8 cellular contexts compared by ENCODE assay signal in the genomic region with DNA sequence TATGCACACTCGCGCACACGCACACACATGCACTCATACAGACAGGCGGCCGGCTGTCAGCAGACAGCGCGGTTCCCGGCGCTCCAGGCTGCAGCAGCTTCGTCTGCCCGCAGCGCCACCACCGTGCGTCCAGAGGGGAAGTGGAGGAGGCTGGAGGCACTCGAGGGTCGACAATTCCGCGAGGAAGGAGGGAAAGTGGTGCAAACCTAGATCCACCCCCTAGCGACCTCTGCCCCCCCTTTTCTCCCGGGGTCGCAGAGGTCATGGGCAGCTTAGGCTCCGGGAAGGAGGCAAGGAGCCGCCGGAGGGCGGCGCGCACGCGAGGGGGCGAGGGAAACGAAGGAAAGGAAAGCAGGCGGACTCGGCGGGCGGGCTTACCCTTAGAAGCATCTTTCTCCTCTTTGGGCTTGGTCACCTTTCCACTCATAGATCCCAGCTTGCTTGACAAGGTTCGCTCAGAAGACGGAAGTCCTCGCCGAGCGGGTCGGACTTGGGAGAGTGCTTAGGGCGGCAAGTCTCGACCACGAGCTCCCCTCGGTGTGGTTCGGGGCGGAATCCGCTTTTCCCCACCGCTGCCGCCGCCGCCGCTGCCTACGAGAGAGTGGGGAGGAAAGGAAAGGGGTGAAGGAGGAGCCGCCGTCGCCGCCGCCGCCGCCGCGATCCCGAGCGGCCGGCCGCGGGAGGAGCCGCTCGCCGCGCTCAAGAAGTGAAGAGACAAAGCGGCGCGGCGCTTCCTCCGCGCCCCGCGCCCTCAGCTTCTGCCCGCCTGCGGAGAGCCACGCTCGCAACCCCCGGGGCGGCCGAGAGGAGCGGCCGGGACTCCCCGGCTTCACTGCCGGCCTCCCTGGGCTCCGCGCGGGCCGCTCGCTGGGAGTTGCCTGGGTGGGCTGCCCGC.
A peak's percentile ranks its signal among the peaks of the same experiment; 100 is the strongest.
DNase-seq lines count a peak whose midpoint lies in the region; ATAC-seq, FAIRE-seq and TF ChIP-seq lines count a peak whose summit lies in the region.

No MANE protein-coding gene starts in this region.

- H2AFZ ChIP-seq in GM12878 (ENCODE audit: control insufficient read depth, low read depth, low read length), result no peak overlapping the region
- no peak overlapping the region for H2AFZ ChIP-seq in HepG2 (ENCODE audit: low read length)

- no peaks in the 10 kb centered on the region for H3K79me2 ChIP-seq in GM12878 (ENCODE audit: control insufficient read depth, insufficient read depth, low read length)
- H3K79me2 ChIP-seq in HepG2 (ENCODE audit: insufficient read depth, low read length), result no peaks in the 10 kb centered on the region

- TF ChIP-seq EP300 in GM12878 (IDR thresholded peaks at IDR 0.05; ENCODE audit: borderline replicate concordance in 1 of 2, control insufficient read depth in 1 of 2, low read depth in 2 of 2, low read length in 2 of 2) (no peak), HepG2 (IDR thresholded peaks at IDR 0.05; ENCODE audit: low read depth in 2 of 2, low read length in 2 of 2) (no peak), HepG2 (CRISPR knock-in tag; IDR thresholded peaks at IDR 0.05; ENCODE audit: borderline replicate concordance) (no peak)

- TF ChIP-seq POLR2A in GM12878 (IDR thresholded peaks at IDR 0.05; ENCODE audit: low read depth, low read length), result no peak
- no peak for TF ChIP-seq POLR2A in HepG2 (IDR thresholded peaks at IDR 0.05; ENCODE audit: insufficient read depth in 1 of 2, low read depth in 2 of 2, low read length in 2 of 2)

- POLR2A ChIA-PET in GM12878 (lab: Charles Lee) (no interaction called here), HepG2 (lab: Yijun Ruan, JAX) (no interaction called here)

- H3K4me3 ChIP-seq in GM12878, result peak overlapping the region; percentile 27; the same call in 1 of the 2 replicates
- H3K4me3 ChIP-seq in HepG2 (replicated peaks in 1 of 3; ENCODE audit: insufficient read depth in 1 of 3, low read depth in 2 of 3, low read length in 3 of 3), result peak overlapping the region in 1 of 3 experiments; percentile 33; a peak in 1 of 6 replicates
- peak overlapping the region; percentile 18 for H3K4me3 ChIP-seq in thymus (ENCODE audit: low read length)

- FAIRE-seq in GM12878 (lab: Jason Lieb, UNC), result no peak
- no peak for FAIRE-seq in HepG2 (lab: Jason Lieb, UNC)

- no peak for TF ChIP-seq CTCF in GM12878 (IDR thresholded peaks at IDR 0.05 in 2 of 3, conservative IDR thresholded peaks at IDR 0.05 in 1 of 3; ENCODE audit: control insufficient read depth in 2 of 3, extremely low read depth in 1 of 3, insufficient read depth in 1 of 3, low read depth in 3 of 3, low read length in 3 of 3)
- no peak for TF ChIP-seq CTCF in HepG2 (CRISPR knock-in tag; IDR thresholded peaks at IDR 0.05)

- no peaks in the 10 kb centered on the region for H3K9me3 Mint-ChIP-seq in activated T-cell treated with anti-CD3 and anti-CD28 coated beads, Interleukin-2, amount 50 U/mL, for 4 hours

- ATAC-seq in activated T-cell treated with anti-CD3 and anti-CD28 coated beads, Interleukin-2, amount 50 U/mL, for 4 hours, result peak; percentile 14 to 25
- peak; percentile 30; the same call in 1 of the 3 replicates for ATAC-seq in GM12878
- peak; percentile 64 for ATAC-seq in HepG2
- no peak for ATAC-seq in GM18909 (IDR thresholded peaks at IDR 0.05; ENCODE audit: poor library complexity, unreplicated experiment)

- peaks cover 26% of the 10 kb centered on the region for H3K27me3 Mint-ChIP-seq in activated T-cell treated with anti-CD3 and anti-CD28 coated beads, Interleukin-2, amount 50 U/mL, for 4 hours (ENCODE audit: low read depth)

- H3K27ac ChIP-seq in GM12878 (ENCODE audit: control insufficient read depth, insufficient read depth) (no peak overlapping the region), HepG2 (ENCODE audit: extremely low read length, insufficient read depth, low read length) (no peak overlapping the region), thymus (ENCODE audit: low read depth) (no peak overlapping the region)

- WGBS in GM12878 (ENCODE audit: insufficient coverage, insufficient replicate concordance, low lambda C conversion rate, missing lambda C conversion rate), result 49% methylated on average over 67 of the region's 97 CpGs
- 20% methylated on average over 15 of the region's 97 CpGs for WGBS in HepG2 (ENCODE audit: low lambda C conversion rate)
- WGBS in thymus, result under 1% methylated on average over 94 of the region's 97 CpGs

- no peaks in the 10 kb centered on the region for H3K4me1 Mint-ChIP-seq in activated T-cell treated with anti-CD3 and anti-CD28 coated beads, Interleukin-2, amount 50 U/mL, for 4 hours (ENCODE audit: low read depth)

- H3K27me3 ChIP-seq in GM12878 (replicated peaks in 1 of 2; ENCODE audit: control insufficient read depth in 2 of 2, insufficient read depth in 2 of 2, low read length in 1 of 2), result peaks cover 0 to 6% of the 10 kb centered on the region in 2 experiments; a peak in 1 of 4 replicates
- H3K27me3 ChIP-seq in HepG2 (ENCODE audit: control insufficient read depth in 1 of 2, insufficient read depth in 2 of 2, low read length in 2 of 2), result no peaks in the 10 kb centered on the region; a peak in 1 of 5 replicates
- H3K27me3 ChIP-seq in thymus (ENCODE audit: control insufficient read depth, insufficient read depth), result peaks cover 8% of the 10 kb centered on the region

- peaks cover 1% of the 10 kb centered on the region; the same call in 1 of the 3 replicates for H3K9me3 ChIP-seq in GM12878 (replicated peaks; ENCODE audit: control insufficient read depth, insufficient read depth, low read length)
- H3K9me3 ChIP-seq in HepG2 (ENCODE audit: low read length), result no peaks in the 10 kb centered on the region
- H3K9me3 ChIP-seq in thymus (ENCODE audit: control insufficient read depth), result no peaks in the 10 kb centered on the region

- H4K20me1 ChIP-seq in GM12878 (ENCODE audit: control insufficient read depth, insufficient read depth) (no peaks in the 10 kb centered on the region), HepG2 (ENCODE audit: insufficient read depth, low read length) (no peaks in the 10 kb centered on the region)

- TF ChIP-seq RAD21 in GM12878 (IDR thresholded peaks at IDR 0.05; ENCODE audit: insufficient read depth, low read depth, low read length), result no peak
- TF ChIP-seq RAD21 in HepG2 (CRISPR knock-in tag; IDR thresholded peaks at IDR 0.05), result no peak

- no peak overlapping the region for H3K9ac ChIP-seq in GM12878 (ENCODE audit: control insufficient read depth, insufficient read depth, low read length)
- H3K9ac ChIP-seq in HepG2 (ENCODE audit: insufficient read depth, low read depth, low read length), result no peak overlapping the region

- in situ Hi-C loops in GM12878 (cut with MboI), result no loop called here
- in situ Hi-C loops in HepG2 (cut with HindIII; ENCODE audit: extremely low pct_ligation_motif_present, low pct_unique_long_range_greater_than_20kb), result no loop called here

- DNase-seq in activated T-cell treated with anti-CD3 and anti-CD28 coated beads, Interleukin-2, amount 50 U/mL, for 4 hours, result no peak
- DNase-seq in activated T-cell treated with anti-CD3 and anti-CD28 coated beads, Interleukin-2, amount 50 U/mL, for 1 hour, result no peak
- DNase-seq in GM12878 (ENCODE audit: low read depth, low spot score) (no peak), HepG2 (ENCODE audit: low spot score) (no peak), DMS79 treated with DMSO at 0.1 percent for 48 hours (lab: John Stamatoyannopoulos, UW) (no peak), NCI-H2081 treated with DMSO at 0.1 percent for 48 hours (lab: John Stamatoyannopoulos, UW) (no peak)

- SMC1A ChIA-PET in GM12878 (lab: Charles Lee; ENCODE audit: uncharacterized antibody, unreplicated experiment), result no interaction called here

- H3K4me2 ChIP-seq in GM12878 (ENCODE audit: control insufficient read depth, insufficient read depth) (peak overlapping the region; percentile 17; the same call in 1 of the 2 replicates), HepG2 (ENCODE audit: low read depth, low read length) (0 out of 2 replicates have a peak overlapping the region, but pooled peaks have one; percentile 12)

- CTCF ChIA-PET in GM12878 (lab: Yijun Ruan, JAX), result no interaction called here
- CTCF ChIA-PET in HepG2 (lab: Yijun Ruan, JAX; ENCODE audit: low intra/inter-chr PET ratio, low total read pairs), result no interaction called here

- RAD21 ChIA-PET in GM12878 (lab: Charles Lee; ENCODE audit: unreplicated experiment), result no interaction called here

- no TSS peak for BruUV-seq in GM12878 (replicated peaks; lab: Mats Ljungman, UMichigan)
- BruUV-seq in HepG2 (replicated peaks; lab: Mats Ljungman, UMichigan), result no TSS peak

- no peaks in the 10 kb centered on the region for H3K36me3 Mint-ChIP-seq in activated T-cell treated with anti-CD3 and anti-CD28 coated beads, Interleukin-2, amount 50 U/mL, for 4 hours (ENCODE audit: insufficient read depth)

- intact Hi-C loops in GM12878 (cut with micrococcal nuclease; ENCODE audit: unreplicated experiment) (no loop called here), HepG2 (cut with micrococcal nuclease; ENCODE audit: unreplicated experiment) (no loop called here)

- H3K4me1 ChIP-seq in GM12878 (ENCODE audit: control insufficient read depth, insufficient read depth, low read length), result no peaks in the 10 kb centered on the region
- H3K4me1 ChIP-seq in HepG2 (ENCODE audit: insufficient read depth, low read length), result no peaks in the 10 kb centered on the region
- H3K4me1 ChIP-seq in thymus (ENCODE audit: control insufficient read depth, insufficient read depth, low read length), result no peaks in the 10 kb centered on the region

- H3K4me3 Mint-ChIP-seq in activated T-cell treated with anti-CD3 and anti-CD28 coated beads, Interleukin-2, amount 50 U/mL, for 4 hours, result no peak overlapping the region

- H3K36me3 ChIP-seq in GM12878 (ENCODE audit: control insufficient read depth in 2 of 2, insufficient read depth in 2 of 2, low read length in 1 of 2) (no peaks in the 10 kb centered on the region), HepG2 (replicated peaks in 1 of 2; ENCODE audit: control insufficient read depth in 1 of 2, insufficient read depth in 2 of 2, low read length in 2 of 2) (no peaks in the 10 kb centered on the region), thymus (ENCODE audit: control insufficient read depth, insufficient read depth) (no peaks in the 10 kb centered on the region)

TF ChIP-seq in HepG2, 621 proteins besides CTCF, POLR2A, EP300 and RAD21:
- TF ChIP-seq MTF2 (CRISPR knock-in tag; IDR thresholded peaks at IDR 0.05; ENCODE audit: borderline replicate concordance) (no peak), KDM5B (CRISPR knock-in tag; IDR thresholded peaks at IDR 0.05; ENCODE audit: borderline replicate concordance) (no peak), FOXK2 (IDR thresholded peaks at IDR 0.05) (no peak)
- TF ChIP-seq, protein P1, sequence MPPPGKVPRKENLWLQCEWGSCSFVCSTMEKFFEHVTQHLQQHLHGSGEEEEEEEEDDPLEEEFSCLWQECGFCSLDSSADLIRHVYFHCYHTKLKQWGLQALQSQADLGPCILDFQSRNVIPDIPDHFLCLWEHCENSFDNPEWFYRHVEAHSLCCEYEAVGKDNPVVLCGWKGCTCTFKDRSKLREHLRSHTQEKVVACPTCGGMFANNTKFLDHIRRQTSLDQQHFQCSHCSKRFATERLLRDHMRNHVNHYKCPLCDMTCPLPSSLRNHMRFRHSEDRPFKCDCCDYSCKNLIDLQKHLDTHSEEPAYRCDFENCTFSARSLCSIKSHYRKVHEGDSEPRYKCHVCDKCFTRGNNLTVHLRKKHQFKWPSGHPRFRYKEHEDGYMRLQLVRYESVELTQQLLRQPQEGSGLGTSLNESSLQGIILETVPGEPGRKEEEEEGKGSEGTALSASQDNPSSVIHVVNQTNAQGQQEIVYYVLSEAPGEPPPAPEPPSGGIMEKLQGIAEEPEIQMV (CRISPR knock-in tag; IDR thresholded peaks at IDR 0.05; ENCODE audit: low read depth), result no peak
